ENCODE assay signal across 8 cellular contexts in the genomic region with DNA sequence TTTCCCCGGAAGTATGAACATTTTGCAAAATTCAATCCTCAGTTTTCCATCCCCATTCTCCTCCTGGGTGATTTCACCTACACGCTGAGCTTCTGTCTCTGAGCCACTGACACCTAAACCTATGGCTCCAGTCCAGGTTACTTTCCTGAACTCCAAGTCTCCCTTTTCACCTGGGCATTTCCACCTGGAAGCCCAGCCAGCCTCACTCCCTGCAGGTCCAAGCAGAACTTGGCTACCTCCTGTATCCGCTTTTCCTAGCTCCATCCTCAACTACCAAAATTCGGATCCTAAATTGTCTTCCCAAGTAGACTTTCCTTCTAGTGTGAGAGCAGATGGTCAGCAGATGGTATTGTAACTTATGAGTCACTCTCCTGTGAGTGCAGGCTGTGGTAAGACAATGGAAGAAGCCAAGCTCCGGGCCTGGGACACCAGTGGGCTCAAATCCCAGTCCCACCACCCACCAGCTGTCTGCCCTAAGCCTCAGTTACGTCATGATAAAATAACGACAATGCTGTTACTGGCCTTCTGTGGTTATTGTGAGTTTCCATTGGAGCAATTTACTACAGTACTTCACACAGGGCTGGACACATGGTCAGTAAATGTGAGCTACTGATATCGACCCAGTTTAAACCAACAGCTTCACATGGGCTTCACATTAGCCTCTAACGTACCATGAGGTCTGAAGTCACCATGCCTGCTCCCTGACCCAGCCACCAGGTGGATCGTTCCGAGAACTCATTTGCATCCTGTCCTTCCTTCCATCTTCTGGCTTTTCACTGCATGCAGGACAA. TPM values are rescaled to one million over a fixed set of nuclear protein-coding genes. Genes with fewer than 3 reads are reported as not detected.
A peak's percentile ranks its signal among the peaks of the same experiment; 100 is the strongest.
DNase-seq lines count a peak whose midpoint lies in the region; ATAC-seq and TF ChIP-seq lines count a peak whose summit lies in the region.

No MANE protein-coding gene starts in this region.

- peaks cover 4% of the 10 kb centered on the region for H3K4me1 Mint-ChIP-seq in CD4-positive, alpha-beta T cell (ENCODE audit: low read depth)

- intact Hi-C loops in CD4-positive, alpha-beta T cell (cut with DNase I, micrococcal nuclease), result no loop called here

- H3K9me3 ChIP-seq in CD4-positive, alpha-beta T cell (ENCODE audit: control insufficient read depth, low read length), result no peaks in the 10 kb centered on the region

- CTCF ChIA-PET in BJ (lab: Yijun Ruan, JAX), result interaction anchor here (0.6 to 2.9 kb wide), 6 partner anchors 12 to 62 kb away, joined by 3 to 18 read pairs (median 4); no protein-coding TSS in a partner anchor
- CTCF ChIA-PET in GM10248 (lab: Yijun Ruan, JAX), result interaction anchor here (1.1 kb wide), 1 partner anchor 9 kb away, joined by 3 read pairs; no protein-coding TSS in a partner anchor
- CTCF ChIA-PET in CD4-positive, alpha-beta T cell (lab: Charles Lee), result no interaction called here

- no peak for ATAC-seq in GM18520 (IDR thresholded peaks at IDR 0.05; ENCODE audit: unreplicated experiment)
- ATAC-seq in CD4-positive, alpha-beta T cell (ENCODE audit: poor library complexity), result no peak

- H3K27ac Mint-ChIP-seq in CD4-positive, alpha-beta T cell, result no peak overlapping the region

- H3K9me3 Mint-ChIP-seq in CD4-positive, alpha-beta T cell, result no peaks in the 10 kb centered on the region

- H3K4me3 Mint-ChIP-seq in CD4-positive, alpha-beta T cell, result no peak overlapping the region

- TF ChIP-seq CTCF in BJ (IDR thresholded peaks at IDR 0.05; ENCODE audit: insufficient read depth, low read depth, low read length), result 0 out of 2 replicates have a peak, but pooled peaks have one; percentile 5
- no peak for TF ChIP-seq CTCF in GM10248 (IDR thresholded peaks at IDR 0.05; ENCODE audit: control extremely low read depth, extremely low read depth, low read depth, missing control alignments)
- TF ChIP-seq CTCF in CD4-positive, alpha-beta T cell (IDR thresholded peaks at IDR 0.05), result no peak

- H3K36me3 ChIP-seq in BJ (ENCODE audit: control insufficient read depth, insufficient read depth, low read length), result no peaks in the 10 kb centered on the region

- peaks cover 9% of the 10 kb centered on the region for H3K27me3 ChIP-seq in BJ (ENCODE audit: control insufficient read depth, insufficient read depth, low read length)
- H3K27me3 ChIP-seq in CD4-positive, alpha-beta T cell (ENCODE audit: control insufficient read depth, insufficient read depth, low read length), result no peaks in the 10 kb centered on the region

- H3K27me3 Mint-ChIP-seq in CD4-positive, alpha-beta T cell, result no peaks in the 10 kb centered on the region

- peak; percentile 99 for DNase-seq in BJ (ENCODE audit: low read depth)
- peak; percentile 83 for DNase-seq in NCI-H2196 (lab: John Stamatoyannopoulos, UW; ENCODE audit: unreplicated experiment)
- peak; percentile 97 for DNase-seq in cerebellar cortex (ENCODE audit: low spot score)
- DNase-seq in mucosa of gallbladder (ENCODE audit: low spot score), result peak; percentile 55
- no peak for DNase-seq in GM10248 (ENCODE audit: extremely low spot score)
- DNase-seq in CD4-positive, alpha-beta T cell, result no peak
- no peak for DNase-seq in COLO829 (ENCODE audit: low spot score)

- H3K36me3 Mint-ChIP-seq in CD4-positive, alpha-beta T cell (ENCODE audit: low read depth), result peaks cover 28% of the 10 kb centered on the region

- H3K4me3 ChIP-seq in BJ (ENCODE audit: low read depth, low read length), result no peak overlapping the region

- POLR2A ChIA-PET in BJ (lab: Charles Lee) (interaction anchor here (0.6 to 0.9 kb wide), 3 partner anchors 12 to 150 kb away, joined by 3 to 11 read pairs (median 3); a partner anchor contains a TSS), GM10248 (lab: Yijun Ruan, JAX) (no interaction called here)
- POLR2A ChIA-PET in CD4-positive, alpha-beta T cell (lab: Charles Lee), result no interaction called here

- no peak overlapping the region for H3K27ac ChIP-seq in CD4-positive, alpha-beta T cell (ENCODE audit: low read depth, low read length)

RNA-seq across cellular contexts. Expression of a gene that starts 33.3 kb away (rescaled TPM):
- 0.01 and 0.07 TPM in 2 replicates for polyA plus RNA-seq in BJ (2011; rRNA removed)
- polyA minus RNA-seq in BJ (2011; rRNA and poly(A)+ RNA removed), result not detected in 2 replicates
- total RNA-seq in mucosa of gallbladder, result 113 TPM
- total RNA-seq in CD4-positive, alpha-beta T cell, result 10 to 100 TPM; 20.6 to 20.8 TPM

Comparison
In these comparisons a context has a peak if more than half of its experiments do, and no peak if none do; other contexts are left out.
1. DNase-seq: peak in BJ (single experiment), NCI-H2196 (single experiment), cerebellar cortex (single experiment) and mucosa of gallbladder (single experiment); none in GM10248 (single experiment), CD4-positive, alpha-beta T cell (0 of 10) and COLO829 (single experiment).